ENCODE assay signal across 8 cellular contexts in the genomic region with DNA sequence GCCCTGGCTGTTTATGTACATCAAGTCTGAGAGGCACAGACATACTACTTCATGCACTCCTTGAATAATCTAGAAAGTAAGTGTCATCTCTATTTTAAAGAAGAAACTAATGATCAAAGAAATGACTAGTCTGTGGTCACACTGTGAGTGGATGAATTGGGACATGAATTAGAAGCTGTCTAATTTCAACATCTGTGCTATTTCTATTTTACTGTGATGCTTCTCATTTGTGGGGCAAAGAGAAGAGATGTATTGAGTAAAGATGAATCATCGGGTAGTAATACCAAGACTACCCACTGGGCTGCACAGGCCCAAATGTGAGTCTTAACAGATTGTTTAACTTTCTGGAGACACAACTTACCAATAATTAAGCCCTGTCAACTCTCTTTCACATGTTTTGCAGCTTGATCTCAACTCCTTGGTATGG. TPM values are rescaled to one million over a fixed set of nuclear protein-coding genes. Genes with fewer than 3 reads are reported as not detected.
DNase-seq lines count a peak whose midpoint lies in the region; ATAC-seq, FAIRE-seq and TF ChIP-seq lines count a peak whose summit lies in the region.

No MANE protein-coding gene starts in this region.

- H3K4me3 ChIP-seq in A549 (no peak overlapping the region), PC-3 (ENCODE audit: low read length) (no peak overlapping the region)

- ATAC-seq in A549 (peak; percentile 95), HG02852 (IDR thresholded peaks at IDR 0.05; ENCODE audit: unreplicated experiment) (peak; percentile 96), PC-3 (peak; percentile 86)

- no peak for TF ChIP-seq POLR2A in A549 (IDR thresholded peaks at IDR 0.05; ENCODE audit: low read length)

- WGBS in A549 (ENCODE audit: missing lambda C conversion rate): 30% methylated on average over 1 of the region's 1 CpG

- H3F3A ChIP-seq in PC-3 (ENCODE audit: low read length, unreplicated experiment): no peaks in the 10 kb centered on the region

- H3K79me2 ChIP-seq in PC-3 (ENCODE audit: low read length): no peaks in the 10 kb centered on the region

- H3K36me3 ChIP-seq in PC-3 (ENCODE audit: low read depth, low read length): peaks cover 8% of the 10 kb centered on the region; the same call in 1 of the 2 replicates

- no peaks in the 10 kb centered on the region for H4K20me1 ChIP-seq in PC-3 (ENCODE audit: low read length)

- TF ChIP-seq CTCF in A549 (IDR thresholded peaks at IDR 0.05) (no peak), PC-3 (conservative IDR thresholded peaks at IDR 0.05; ENCODE audit: low read depth, low read length) (peak; percentile 48), glutamatergic neuron (IDR thresholded peaks at IDR 0.05; ENCODE audit: partially characterized antibody, unreplicated experiment) (peak; percentile 20)

- H3K9me2 ChIP-seq in PC-3 (replicated peaks; ENCODE audit: low read length): no peaks in the 10 kb centered on the region

- H3K9me3 Mint-ChIP-seq in glutamatergic neuron (ENCODE audit: unreplicated experiment): no peaks in the 10 kb centered on the region

- H3K4me3 Mint-ChIP-seq in glutamatergic neuron (ENCODE audit: unreplicated experiment): no peak overlapping the region

- H3K36me3 Mint-ChIP-seq in glutamatergic neuron (ENCODE audit: unreplicated experiment): peaks cover 4% of the 10 kb centered on the region

- H3K4me1 Mint-ChIP-seq in glutamatergic neuron (ENCODE audit: low read depth, unreplicated experiment): no peaks in the 10 kb centered on the region

- no peak overlapping the region for H3K9ac ChIP-seq in PC-3 (ENCODE audit: low read length)

- no peaks in the 10 kb centered on the region for H3K9me3 ChIP-seq in A549
- no peaks in the 10 kb centered on the region for H3K9me3 ChIP-seq in PC-3 (ENCODE audit: low read length)

- POLR2A ChIA-PET in A549 (lab: Yijun Ruan, JAX) (no interaction called here), PC-3 (lab: Charles Lee; ENCODE audit: unreplicated experiment) (no interaction called here)

- CTCF ChIA-PET in A549 (lab: Yijun Ruan, JAX) (interaction anchor here (0.7 to 1.7 kb wide), 4 partner anchors 9 to 120 kb away, joined by 3 to 4 read pairs (median 3); no protein-coding TSS in a partner anchor), PC-3 (lab: Charles Lee) (no interaction called here)

- H3K27ac Mint-ChIP-seq in glutamatergic neuron (ENCODE audit: unreplicated experiment): no peak overlapping the region

- TF ChIP-seq EP300 in A549 (IDR thresholded peaks at IDR 0.05): no peak

- H2AFZ ChIP-seq in PC-3 (ENCODE audit: low read length): no peak overlapping the region

- 0 out of 5 replicates have a peak, but pooled peaks of 1 of the 2 experiments have one; percentile 10 for TF ChIP-seq RAD21 in A549 (conservative IDR thresholded peaks at IDR 0.05 in 1 of 2, IDR thresholded peaks at IDR 0.05 in 1 of 2)

- intact Hi-C loops in PC-3 (cut with micrococcal nuclease): no loop called here

- FAIRE-seq in A549 (lab: Jason Lieb, UNC): no peak
- FAIRE-seq in GM18507 (lab: Jason Lieb, UNC): peak; percentile 91

- no peaks in the 10 kb centered on the region for H3K27me3 ChIP-seq in PC-3 (ENCODE audit: low read length)

- peaks cover 12% of the 10 kb centered on the region for H3K4me1 ChIP-seq in A549
- H3K4me1 ChIP-seq in PC-3 (ENCODE audit: insufficient read depth, low read length): peaks cover 31% of the 10 kb centered on the region

- no peak overlapping the region for H3K4me2 ChIP-seq in A549
- peak overlapping the region; percentile 14 for H3K4me2 ChIP-seq in PC-3 (ENCODE audit: low read length)

- H3K27ac ChIP-seq in A549 (no peak overlapping the region), PC-3 (ENCODE audit: low read length) (no peak overlapping the region)

- no TSS peak for BruUV-seq in PC-3 (replicated peaks; lab: Mats Ljungman, UMichigan)

- DNase-seq in A549 (ENCODE audit: low read depth in 1 of 2, low spot score in 1 of 2) (peak; percentile 16 to 25), GM18507 (ENCODE audit: extremely low spot score, insufficient read length, low read depth) (peak; percentile 8), PC-3 (peak; percentile 71), glutamatergic neuron (no peak), SW480 (ENCODE audit: low spot score) (no peak), GOT3 (lab: John Stamatoyannopoulos, UW) (no peak), NCI-H446 treated with DMSO at 0.1 percent for 48 hours (lab: John Stamatoyannopoulos, UW) (no peak)

- no peaks in the 10 kb centered on the region for H3K27me3 Mint-ChIP-seq in glutamatergic neuron (ENCODE audit: unreplicated experiment)

TF ChIP-seq in A549, 52 proteins besides CTCF, POLR2A, EP300 and RAD21:
- TF ChIP-seq KDM1A (IDR thresholded peaks at IDR 0.05; ENCODE audit: low read depth): no peak
- no peak for TF ChIP-seq FOSL2 (IDR thresholded peaks at IDR 0.05)
- TF ChIP-seq FOSL2 (CRISPR knock-in tag; IDR thresholded peaks at IDR 0.05): peak; percentile 68

RNA-seq across cellular contexts. Expression of gene MTIF2, which starts 42.4 kb away (rescaled TPM):
- polyA plus RNA-seq in A549 (2011; rRNA removed) (55.3 and 91.6 TPM in 2 replicates), A549 (2017; fragmentation: RNase III; extraction: RNeasy Plus Mini Kit Qiagen cat#74134 plus additional on column Dnase treatment) (47.2 to 54.1 TPM (median 48.7 TPM) in 3 replicates)
- 19.6 and 21.6 TPM in 2 replicates for polyA plus RNA-seq in A549 (2012; cell fraction: cytosol; rRNA removed)
- polyA plus RNA-seq in A549 (2012; cell fraction: nucleus; rRNA removed): 18.6 and 20.7 TPM in 2 replicates
- 45.4 TPM in 2 replicates for polyA minus RNA-seq in A549 (2011; rRNA and poly(A)+ RNA removed)
- total RNA-seq in PC-3 (2014; rRNA removed) (46.5 and 49.6 TPM in 2 replicates), glutamatergic neuron (ENCODE audit: unreplicated experiment) (25.2 TPM)

Comparison
In these comparisons a context has a peak if more than half of its experiments do, and no peak if none do; other contexts are left out.
1. DNase-seq: peak in A549 (2 of 2), GM18507 (single experiment) and PC-3 (single experiment); none in glutamatergic neuron (single experiment), SW480 (single experiment), GOT3 (single experiment) and NCI-H446 treated with DMSO at 0.1 percent for 48 hours (single experiment).
2. Peak in every context shown above with its lines, with median percentiles within 50 percentile points of each other: ATAC-seq.